2 cellular contexts compared by ENCODE assay signal in the genomic region with DNA sequence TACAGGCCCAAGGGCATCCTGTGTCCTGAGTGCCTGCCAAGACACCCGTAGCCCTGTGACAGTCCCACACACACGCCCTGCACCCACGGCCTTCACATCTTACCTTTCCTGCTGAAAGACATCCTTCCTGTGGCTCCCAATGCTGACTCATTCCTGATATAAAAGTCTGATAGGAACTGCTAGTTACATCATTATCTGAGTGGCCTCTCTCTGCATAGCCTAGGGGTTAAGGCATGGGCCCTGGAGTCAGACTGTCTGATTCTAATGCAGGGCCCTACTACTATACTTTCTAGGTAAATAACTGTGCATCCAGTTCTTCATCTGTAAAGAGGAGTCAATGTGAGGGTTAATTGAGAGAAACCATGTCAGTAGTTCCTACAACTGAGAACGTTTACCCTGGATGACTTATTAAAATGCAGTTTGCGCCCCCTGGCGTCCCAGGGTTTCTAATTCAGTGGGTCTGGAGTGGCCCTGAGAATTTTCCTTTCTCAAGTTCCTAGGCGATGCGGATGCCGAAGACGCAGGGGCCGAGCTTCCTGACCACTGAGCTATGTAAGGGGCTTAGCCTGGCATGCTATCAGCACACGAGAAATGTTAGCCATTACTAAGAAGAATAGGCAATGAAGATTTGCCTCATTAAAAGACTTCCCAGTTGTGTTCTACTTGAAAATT.
TF ChIP-seq lines count a peak whose summit lies in the region.

No MANE protein-coding gene starts in this region.

TF ChIP-seq in IMR-90, 13 proteins besides CTCF, POLR2A, EP300 and RAD21:
- TF ChIP-seq SMC3 (IDR thresholded peaks at IDR 0.05; ENCODE audit: low read depth, low read length): peak; percentile 76
- no peak for TF ChIP-seq MAZ (IDR thresholded peaks at IDR 0.05; ENCODE audit: borderline replicate concordance, low read depth, low read length)
TF ChIP-seq in IMR-90: peak in this region for 1.

TF ChIP-seq in neural cell, 6 proteins besides CTCF, POLR2A, EP300 and RAD21:
- TF ChIP-seq SMC3 (conservative IDR thresholded peaks at IDR 0.05; ENCODE audit: poor library complexity): peak; percentile 88
- no peak for TF ChIP-seq EZH2 (IDR thresholded peaks at IDR 0.05; ENCODE audit: borderline replicate concordance, insufficient read depth, low read length, poor library complexity, severe bottlenecking)
- no peak for TF ChIP-seq MXI1 (conservative IDR thresholded peaks at IDR 0.05; ENCODE audit: poor library complexity, severe bottlenecking)
